8 cellular contexts compared by ENCODE assay signal in genomic region chr2:219499555-219499954, GRCh38. TPM values are rescaled to one million over a fixed set of nuclear protein-coding genes. Genes with fewer than 3 reads are reported as not detected.
A peak's percentile ranks its signal among the peaks of the same experiment; 100 is the strongest.
DNase-seq lines count a peak whose midpoint lies in the region; ATAC-seq and TF ChIP-seq lines count a peak whose summit lies in the region.
"Had no signal": no experiment of that assay in that cellular context is flagged by ENCODE, and none has a peak within 500 bp of the region (broad histone marks: within the 10 kb centered on the region; RNA-seq: fewer than 3 reads in every experiment).

No MANE protein-coding gene starts in this region.

- H3K9me3 ChIP-seq in WERI-Rb-1 (ENCODE audit: severe bottlenecking) (no peaks in the 10 kb centered on the region), skeletal muscle satellite cell (replicated peaks; ENCODE audit: low read length) (no peaks in the 10 kb centered on the region)

- H3K4me1 Mint-ChIP-seq in GM23338: peaks cover 55% of the 10 kb centered on the region

- H3K4me3 ChIP-seq in GM23338 (peak overlapping the region; percentile 58), WERI-Rb-1 (ENCODE audit: low read depth, low read length) (peak overlapping the region; percentile 66), skeletal muscle satellite cell (ENCODE audit: low read length) (peak overlapping the region; percentile 82)

- H3K4me3 Mint-ChIP-seq in GM23338: peak overlapping the region; percentile 84

- no peaks in the 10 kb centered on the region for H3K9me3 Mint-ChIP-seq in GM23338

- no peak overlapping the region for H2AFZ ChIP-seq in GM23338

- H3K9me2 ChIP-seq in GM23338 (ENCODE audit: insufficient read depth): no peaks in the 10 kb centered on the region

- H3K4me1 ChIP-seq in GM23338 (ENCODE audit: insufficient read depth) (peaks cover 47% of the 10 kb centered on the region), foreskin keratinocyte (no peaks in the 10 kb centered on the region), skeletal muscle satellite cell (ENCODE audit: control insufficient read depth, insufficient read depth, low read length) (peaks cover 26% of the 10 kb centered on the region)

- no peak overlapping the region for H3K27ac ChIP-seq in GM23338 (ENCODE audit: low read depth)
- H3K27ac ChIP-seq in WERI-Rb-1: peak overlapping the region; percentile 75
- peak overlapping the region; percentile 59 for H3K27ac ChIP-seq in foreskin keratinocyte

- peaks cover 17% of the 10 kb centered on the region for H3F3A ChIP-seq in GM23338 (replicated peaks; ENCODE audit: low read depth)

- H3K79me2 ChIP-seq in GM23338 (replicated peaks; ENCODE audit: insufficient read depth): no peaks in the 10 kb centered on the region

- peaks cover 7% of the 10 kb centered on the region; the same call in 2 of the 3 replicates for H3K36me3 Mint-ChIP-seq in GM23338 (ENCODE audit: low read depth)

- TF ChIP-seq CTCF in GM23338 (conservative IDR thresholded peaks at IDR 0.05; ENCODE audit: low read depth in 2 of 2) (no peak), WERI-Rb-1 (IDR thresholded peaks at IDR 0.05; ENCODE audit: low read depth, low read length) (no peak), foreskin keratinocyte (conservative IDR thresholded peaks at IDR 0.05) (no peak)

- DNase-seq in GM23338 (ENCODE audit: low spot score) (no peak), WERI-Rb-1 (no peak), foreskin keratinocyte (no peak), NCI-H524 (lab: John Stamatoyannopoulos, UW) (no peak), dedifferentiated amniotic fluid mesenchymal stem cell (ENCODE audit: extremely low spot score) (no peak)
- DNase-seq: MV-4-11 had no signal

- H3K27me3 ChIP-seq in GM23338 (ENCODE audit: insufficient read depth): peaks cover 34% of the 10 kb centered on the region
- H3K27me3 ChIP-seq in WERI-Rb-1 (ENCODE audit: insufficient read depth, low read depth, severe bottlenecking): no peaks in the 10 kb centered on the region
- H3K27me3 ChIP-seq in foreskin keratinocyte: peaks cover 36% of the 10 kb centered on the region
- peaks cover 15% of the 10 kb centered on the region for H3K27me3 ChIP-seq in skeletal muscle satellite cell (ENCODE audit: control insufficient read depth, insufficient read depth, low read length)

- H4K20me1 ChIP-seq in GM23338 (replicated peaks; ENCODE audit: insufficient read depth): no peaks in the 10 kb centered on the region

- ATAC-seq in GM23338 (no peak), foreskin keratinocyte (no peak), HG03442 (IDR thresholded peaks at IDR 0.05; ENCODE audit: unreplicated experiment) (no peak)

- peaks cover 42% of the 10 kb centered on the region for H3K27me3 Mint-ChIP-seq in GM23338 (ENCODE audit: insufficient read depth, low read depth, poor library complexity)

- no peak overlapping the region for H3K27ac Mint-ChIP-seq in GM23338

- H3K36me3 ChIP-seq in GM23338 (ENCODE audit: insufficient read depth) (no peaks in the 10 kb centered on the region), WERI-Rb-1 (peaks cover 4% of the 10 kb centered on the region), skeletal muscle satellite cell (ENCODE audit: insufficient read depth, low read length) (peaks cover 14% of the 10 kb centered on the region)

- H3K9ac ChIP-seq in skeletal muscle satellite cell (ENCODE audit: low read depth, low read length): peak overlapping the region; percentile 96

- H3K4me2 ChIP-seq in GM23338: peak overlapping the region; percentile 79
- peak overlapping the region; percentile 91 for H3K4me2 ChIP-seq in skeletal muscle satellite cell (ENCODE audit: low read length)

TF ChIP-seq in GM23338, 12 proteins besides CTCF, POLR2A, EP300 and RAD21 (continues in another document):
- no peak for TF ChIP-seq REST (IDR thresholded peaks at IDR 0.05; ENCODE audit: unreplicated experiment)
- TF ChIP-seq ZNF114 (CRISPR knock-in tag; IDR thresholded peaks at IDR 0.05): no peak

RNA-seq across cellular contexts. Expression of gene GMPPA, which starts 0.9 kb away (rescaled TPM):
- total RNA-seq in GM23338 (2014; rRNA removed; shearing (Covaris generic)): 33.8 and 37.3 TPM in 2 replicates
- 25.2 and 27.0 TPM in 2 replicates for polyA plus RNA-seq in GM23338 (2016; fragmentation: Nextera tagmentation; extraction: Ambion mirVana)
- 55.4 and 62.6 TPM in 2 replicates for total RNA-seq in foreskin keratinocyte
- polyA plus RNA-seq in foreskin keratinocyte: 64.7 and 74.8 TPM in 2 replicates
- 51.2 and 71.9 TPM in 2 replicates for total RNA-seq in skeletal muscle satellite cell (2012; rRNA removed)

RNA-seq across cellular contexts. Expression of gene ASIC4, which starts 14.7 kb away (rescaled TPM):
- total RNA-seq in GM23338 (2014; rRNA removed; shearing (Covaris generic)): 3.6 TPM in 1 of 2 replicates, not detected in the other
- 0.13 and 0.40 TPM in 2 replicates for polyA plus RNA-seq in GM23338 (2016; fragmentation: Nextera tagmentation; extraction: Ambion mirVana)
- total RNA-seq in foreskin keratinocyte: not detected in 2 replicates
- polyA plus RNA-seq in foreskin keratinocyte: not detected in 2 replicates
- not detected in 2 replicates for total RNA-seq in skeletal muscle satellite cell (2012; rRNA removed)

RNA-seq across cellular contexts. Expression of gene CHPF, which starts 44.1 kb away (rescaled TPM):
- 232 and 252 TPM in 2 replicates for total RNA-seq in GM23338 (2014; rRNA removed; shearing (Covaris generic))
- 34.4 and 36.5 TPM in 2 replicates for polyA plus RNA-seq in GM23338 (2016; fragmentation: Nextera tagmentation; extraction: Ambion mirVana)
- total RNA-seq in foreskin keratinocyte: 93.1 and 105 TPM in 2 replicates
- 117 and 130 TPM in 2 replicates for polyA plus RNA-seq in foreskin keratinocyte
- total RNA-seq in skeletal muscle satellite cell (2012; rRNA removed): 130 and 146 TPM in 2 replicates

RNA-seq across cellular contexts. Expression of gene TMEM198, which starts 44.3 kb away (rescaled TPM):
- 13.7 and 25.6 TPM in 2 replicates for total RNA-seq in GM23338 (2014; rRNA removed; shearing (Covaris generic))
- polyA plus RNA-seq in GM23338 (2016; fragmentation: Nextera tagmentation; extraction: Ambion mirVana) (5.6 TPM in 2 replicates), foreskin keratinocyte (1.2 and 1.3 TPM in 2 replicates)
- 1.0 and 1.2 TPM in 2 replicates for total RNA-seq in foreskin keratinocyte
- total RNA-seq in skeletal muscle satellite cell (2012; rRNA removed): 0.51 and 1.3 TPM in 2 replicates
